In genomic region chr1:6151291-6151822, GRCh38 we compare ENCODE assay signal across 2 cellular contexts.
TF ChIP-seq lines count a peak whose summit lies in the region.

No MANE protein-coding gene starts in this region.

TF ChIP-seq in HEK293, 187 proteins besides CTCF, POLR2A, EP300 and RAD21:
- TF ChIP-seq ZNF366 (tag by site-specific recombination; conservative IDR thresholded peaks at IDR 0.05), result no peak
- TF ChIP-seq ZFP3 (tag by site-specific recombination; IDR thresholded peaks at IDR 0.05; ENCODE audit: low read depth), result peak; percentile 59; the same call in 1 of the 2 replicates
- no peak for TF ChIP-seq AEBP2 (tag by site-specific recombination; IDR thresholded peaks at IDR 0.05; ENCODE audit: borderline replicate concordance)
- TF ChIP-seq ZNF629 (tag by site-specific recombination; IDR thresholded peaks at IDR 0.05), result no peak
- TF ChIP-seq ZNF654 (tag by site-specific recombination; IDR thresholded peaks at IDR 0.05; ENCODE audit: low read depth), result no peak
- TF ChIP-seq ZNF335 (tag by site-specific recombination; conservative IDR thresholded peaks at IDR 0.05), result no peak
- peak; percentile 92 for TF ChIP-seq ZNF664 (tag by site-specific recombination; IDR thresholded peaks at IDR 0.05)

TF ChIP-seq in H1, 55 proteins besides CTCF, POLR2A, EP300 and RAD21:
- TF ChIP-seq ATF2 (IDR thresholded peaks at IDR 0.05; ENCODE audit: low read length) (no peak), GABPA (IDR thresholded peaks at IDR 0.05; ENCODE audit: borderline replicate concordance, insufficient read depth, low read length) (no peak), BACH1 (IDR thresholded peaks at IDR 0.05; ENCODE audit: low read length) (no peak), TCF12 (IDR thresholded peaks at IDR 0.05; ENCODE audit: low read depth, low read length) (no peak), CHD7 (IDR thresholded peaks at IDR 0.05; ENCODE audit: insufficient replicate concordance, low read length) (no peak), CBX8 (IDR thresholded peaks at IDR 0.05; ENCODE audit: borderline replicate concordance, low read depth, low read length) (no peak), SUZ12 (IDR thresholded peaks at IDR 0.05; ENCODE audit: low read length) (no peak)
